7 cellular contexts compared by ENCODE assay signal in genomic region chr15:91706366-91707032, GRCh38.
DNase-seq lines count a peak whose midpoint lies in the region; ATAC-seq, FAIRE-seq and TF ChIP-seq lines count a peak whose summit lies in the region.

No MANE protein-coding gene starts in this region.

- no peaks in the 10 kb centered on the region for H3K27me3 ChIP-seq in esophagus muscularis mucosa

- no peak overlapping the region for H3K27ac Mint-ChIP-seq in nephron
- H3K27ac Mint-ChIP-seq in stimulated activated naive CD8-positive, alpha-beta T cell treated with anti-CD3 and anti-CD28 coated beads, Interleukin-15, amount 100 ng/mL, for 72 hours = peak overlapping the region; percentile 69

- H3K9me3 Mint-ChIP-seq in nephron = no peaks in the 10 kb centered on the region
- H3K9me3 Mint-ChIP-seq in stimulated activated naive CD8-positive, alpha-beta T cell treated with anti-CD3 and anti-CD28 coated beads, Interleukin-15, amount 100 ng/mL, for 72 hours = no peaks in the 10 kb centered on the region

- no peak for TF ChIP-seq EP300 in esophagus muscularis mucosa (IDR thresholded peaks at IDR 0.05)

- peaks cover 17% of the 10 kb centered on the region for H3K27me3 Mint-ChIP-seq in nephron (ENCODE audit: low read depth)
- H3K27me3 Mint-ChIP-seq in stimulated activated naive CD8-positive, alpha-beta T cell treated with anti-CD3 and anti-CD28 coated beads, Interleukin-15, amount 100 ng/mL, for 72 hours = peaks cover 20% of the 10 kb centered on the region

- DNase-seq in HTR-8/SVneo (ENCODE audit: insufficient read length, low spot score) = peak; percentile 24
- peak; percentile 78 for DNase-seq in NOMO-1 treated with dmso at 0.1 percent for 144 hours (lab: John Stamatoyannopoulos, UW; ENCODE audit: unreplicated experiment)
- peak; percentile 83 for DNase-seq in activated T-cell treated with anti-CD3 and anti-CD28 coated beads for 1 hour (ENCODE audit: low read depth)
- no peak for DNase-seq in esophagus muscularis mucosa (ENCODE audit: extremely low spot score)
- DNase-seq in stimulated activated naive CD8-positive, alpha-beta T cell treated with anti-CD3 and anti-CD28 coated beads, Interleukin-15, amount 100 ng/mL, for 72 hours = peak; percentile 84 to 91

- TF ChIP-seq CTCF in esophagus muscularis mucosa (IDR thresholded peaks at IDR 0.05) (peak; percentile 69 to 89 (median 89)), nephron (IDR thresholded peaks at IDR 0.05; ENCODE audit: unreplicated experiment in 3 of 3) (peak; percentile 69 to 83 (median 75))

- TF ChIP-seq POLR2A in esophagus muscularis mucosa (IDR thresholded peaks at IDR 0.05; ENCODE audit: low read depth) = no peak

- no peaks in the 10 kb centered on the region for H3K36me3 Mint-ChIP-seq in nephron (ENCODE audit: low read depth)

- no peak for FAIRE-seq in HTR-8/SVneo (lab: Jason Lieb, UNC)

- peak; percentile 67 for ATAC-seq in GM18502 (IDR thresholded peaks at IDR 0.05; ENCODE audit: poor library complexity, unreplicated experiment)
- ATAC-seq in stimulated activated naive CD8-positive, alpha-beta T cell treated with anti-CD3 and anti-CD28 coated beads, Interleukin-15, amount 100 ng/mL, for 72 hours = peak; percentile 99

- H3K27ac ChIP-seq in esophagus muscularis mucosa (replicated peaks in 1 of 4) = peak overlapping the region in 3 of 4 donors; percentile 1 to 50 (median 13)

- WGBS in esophagus muscularis mucosa = 25% methylated on average over 9 of the region's 9 CpGs

- H3K4me3 Mint-ChIP-seq in nephron = no peak overlapping the region
- peak overlapping the region in 1 of 2 donors; percentile 22 for H3K4me3 Mint-ChIP-seq in stimulated activated naive CD8-positive, alpha-beta T cell treated with anti-CD3 and anti-CD28 coated beads, Interleukin-15, amount 100 ng/mL, for 72 hours

- intact Hi-C loops in esophagus muscularis mucosa (cut with DNase I) = loop anchor here (5.0 kb wide), 1 partner anchor 376 kb away; no protein-coding TSS in a partner anchor

- H3K4me3 ChIP-seq in esophagus muscularis mucosa = peak overlapping the region in 1 of 4 donors; percentile 1

- peaks cover 0 to 8% (median 7%) of the 10 kb centered on the region in 4 donors for H3K4me1 ChIP-seq in esophagus muscularis mucosa

- H3K9me3 ChIP-seq in esophagus muscularis mucosa = no peaks in the 10 kb centered on the region

- no peaks in the 10 kb centered on the region for H3K36me3 ChIP-seq in esophagus muscularis mucosa

- H3K4me1 Mint-ChIP-seq in nephron = peaks cover 5% of the 10 kb centered on the region
- H3K4me1 Mint-ChIP-seq in stimulated activated naive CD8-positive, alpha-beta T cell treated with anti-CD3 and anti-CD28 coated beads, Interleukin-15, amount 100 ng/mL, for 72 hours = peaks cover 21% of the 10 kb centered on the region

Comparison
In these comparisons a context has a peak if more than half of its experiments do, and no peak if none do; other contexts are left out.
1. H3K27ac Mint-ChIP-seq: peak in stimulated activated naive CD8-positive, alpha-beta T cell treated with anti-CD3 and anti-CD28 coated beads, Interleukin-15, amount 100 ng/mL, for 72 hours (2 of 2); none in nephron (0 of 3).